ENCODE assay signal across 21 cellular contexts in genomic region chr1:12712929-12713328, GRCh38. TPM values are rescaled to one million over a fixed set of nuclear protein-coding genes. Genes with fewer than 3 reads are reported as not detected.
DNase-seq lines count a peak whose midpoint lies in the region; ATAC-seq and TF ChIP-seq lines count a peak whose summit lies in the region.
"Had no signal": no experiment of that assay in that cellular context is flagged by ENCODE, and none has a peak within 500 bp of the region (broad histone marks: within the 10 kb centered on the region; RNA-seq: fewer than 3 reads in every experiment).

No MANE protein-coding gene starts in this region.

- ATAC-seq in HG02610 (IDR thresholded peaks at IDR 0.05; ENCODE audit: unreplicated experiment): no peak
- ATAC-seq: A549, GM12878 had no signal

- peak overlapping the region; percentile 77 for H3K9ac ChIP-seq in HUES6 (ENCODE audit: low read length)
- H3K9ac ChIP-seq in trophoblast cell (ENCODE audit: low read length): no peak overlapping the region
- H3K9ac ChIP-seq: KMS-11 had no signal

- H3K4me1 ChIP-seq in HUES6 (ENCODE audit: control insufficient read depth, insufficient read depth, low read length) (peaks cover 63% of the 10 kb centered on the region), esophagus muscularis mucosa (no peaks in the 10 kb centered on the region), trophoblast cell (ENCODE audit: control insufficient read depth in 1 of 2, insufficient read depth in 2 of 2, low read length in 2 of 2) (peaks cover 20 to 41% of the 10 kb centered on the region in 2 experiments)
- H3K4me1 ChIP-seq: A549 had no signal

- no peak overlapping the region for H4K12ac ChIP-seq in trophoblast cell (ENCODE audit: low read depth, low read length)

- peak overlapping the region; percentile 0 for H3K14ac ChIP-seq in trophoblast cell (ENCODE audit: low read length)

- no peak overlapping the region for H2AFZ ChIP-seq in trophoblast cell (ENCODE audit: insufficient read depth, low read length, poor library complexity)

- TF ChIP-seq CTCF in esophagus muscularis mucosa (IDR thresholded peaks at IDR 0.05): no peak

- TF ChIP-seq POLR2A in esophagus muscularis mucosa (IDR thresholded peaks at IDR 0.05; ENCODE audit: low read depth): no peak

- no peak overlapping the region for H3K18ac ChIP-seq in trophoblast cell (ENCODE audit: low read length)

- no peaks in the 10 kb centered on the region for H3K79me2 ChIP-seq in trophoblast cell (ENCODE audit: control insufficient read depth, insufficient read depth, low read length, poor library complexity)

- peak overlapping the region; percentile 96 for H2BK12ac ChIP-seq in trophoblast cell (ENCODE audit: low read length)

- H3K23ac ChIP-seq in trophoblast cell (ENCODE audit: low read length): no peak overlapping the region

- H4K91ac ChIP-seq in trophoblast cell (ENCODE audit: low read depth, low read length): peak overlapping the region; percentile 9

- no peak overlapping the region for H3K4me2 ChIP-seq in trophoblast cell (ENCODE audit: low read length)
- H3K4me2 ChIP-seq: A549, KMS-11 had no signal

- 90% methylated on average over 8 of the region's 8 CpGs for WGBS in esophagus muscularis mucosa
- WGBS in trophoblast cell (ENCODE audit: extremely low coverage, insufficient coverage, insufficient read length): no CpG with 5 or more reads among the region's 8 CpGs

- H3K27me3 ChIP-seq in HUES6 (ENCODE audit: control insufficient read depth, insufficient read depth, low read length): no peaks in the 10 kb centered on the region
- H3K27me3 ChIP-seq in esophagus muscularis mucosa: no peaks in the 10 kb centered on the region
- no peaks in the 10 kb centered on the region for H3K27me3 ChIP-seq in trophoblast cell (ENCODE audit: insufficient read depth, low read length)

- no peak for TF ChIP-seq EP300 in esophagus muscularis mucosa (IDR thresholded peaks at IDR 0.05)

- H2BK120ac ChIP-seq in trophoblast cell (ENCODE audit: insufficient read depth, low read length, poor library complexity): peak overlapping the region; percentile 76

- DNase-seq in ELF-1 (ENCODE audit: low read depth, low spot score) (peak; percentile 7), esophagus muscularis mucosa (ENCODE audit: extremely low spot score) (peak; percentile 78), trophoblast cell (no peak), caudate nucleus (lab: John Stamatoyannopoulos, UW) (no peak), T-helper 9 cell (no peak)
- DNase-seq: AML-193; Caco-2; CD4-positive, alpha-beta T cell; DMS79; HCEC 1CT had no signal

- H3K27ac ChIP-seq in HUES6 (ENCODE audit: low read depth, low read length) (peak overlapping the region; percentile 96), esophagus muscularis mucosa (replicated peaks in 1 of 4) (no peak overlapping the region), trophoblast cell (ENCODE audit: low read depth, low read length) (peak overlapping the region; percentile 42), caudate nucleus (ENCODE audit: low read depth, low read length) (no peak overlapping the region)
- H3K27ac ChIP-seq: 22Rv1, A549, C4-2B, KMS-11 had no signal

- no peak overlapping the region for H2AK5ac ChIP-seq in trophoblast cell (ENCODE audit: low read length)

- H3K4ac ChIP-seq in trophoblast cell (ENCODE audit: low read depth, low read length): no peak overlapping the region

- H3K9me3 ChIP-seq in HUES6 (ENCODE audit: control insufficient read depth, insufficient read depth, low read depth, low read length): no peaks in the 10 kb centered on the region
- H3K9me3 ChIP-seq in esophagus muscularis mucosa: no peaks in the 10 kb centered on the region
- peaks cover 3% of the 10 kb centered on the region for H3K9me3 ChIP-seq in trophoblast cell (ENCODE audit: insufficient read depth, low read depth, low read length)
- H3K9me3 ChIP-seq: A549 had no signal

- H3K79me1 ChIP-seq in trophoblast cell (ENCODE audit: low read length): peaks cover 12% of the 10 kb centered on the region

- H2BK5ac ChIP-seq in trophoblast cell (ENCODE audit: low read depth, low read length, poor library complexity): no peak overlapping the region

- no peak overlapping the region for H4K8ac ChIP-seq in trophoblast cell (ENCODE audit: low read depth, low read length)

- H3K4me3 ChIP-seq in HUES6 (ENCODE audit: low read depth, low read length) (no peak overlapping the region; the same call in 1 of the 2 replicates), esophagus muscularis mucosa (no peak overlapping the region), trophoblast cell (ENCODE audit: low read depth, low read length) (no peak overlapping the region)
- H3K4me3 ChIP-seq: A549, GM12878 had no signal

- intact Hi-C loops in esophagus muscularis mucosa (cut with DNase I): no loop called here

- no peaks in the 10 kb centered on the region for H3K36me3 ChIP-seq in HUES6 (ENCODE audit: control insufficient read depth, insufficient read depth, low read length)
- H3K36me3 ChIP-seq in esophagus muscularis mucosa: no peaks in the 10 kb centered on the region
- H3K36me3 ChIP-seq in trophoblast cell (ENCODE audit: control insufficient read depth in 1 of 2, insufficient read depth in 2 of 2, low read length in 2 of 2): no peaks in the 10 kb centered on the region

RNA-seq across cellular contexts. Expression of gene AADACL3, which starts 3.0 kb away (rescaled TPM):
- total RNA-seq in esophagus muscularis mucosa: not detected
- polyA plus RNA-seq in trophoblast cell (2013): 0.27 and 0.35 TPM in 2 replicates
- total RNA-seq: Caco-2; CD4-positive, alpha-beta T cell; Daoy; G401; GM12878; H4 had no signal
- polyA plus RNA-seq: A549, BJ, GM12878 had no signal

RNA-seq across cellular contexts. Expression of gene CFAP107, which starts 33.1 kb away (rescaled TPM):
- total RNA-seq in esophagus muscularis mucosa: not detected
- polyA plus RNA-seq in trophoblast cell (2013): 0.04 TPM in 1 of 2 replicates, not detected in the other
- total RNA-seq: Caco-2; CD4-positive, alpha-beta T cell; Daoy; G401; GM12878; H4 had no signal
- polyA plus RNA-seq: A549, GM12878 had no signal

Comparison
In these comparisons a context has a peak if more than half of its experiments do, and no peak if none do; other contexts are left out.
1. DNase-seq: peak in ELF-1 (single experiment) and esophagus muscularis mucosa (single experiment); none in trophoblast cell (0 of 2), caudate nucleus (0 of 61) and T-helper 9 cell (single experiment).
2. H3K27ac ChIP-seq: peak in HUES6 (single experiment) and trophoblast cell (single experiment); none in esophagus muscularis mucosa (0 of 4) and caudate nucleus (single experiment).